39 cellular contexts compared by ENCODE assay signal in genomic region chr6:84043555-84043954, GRCh38. TPM values are rescaled to one million over a fixed set of nuclear protein-coding genes. Genes with fewer than 3 reads are reported as not detected.
"Had no signal": no experiment of that assay in that cellular context is flagged by ENCODE, and none has a peak within 500 bp of the region (broad histone marks: within the 10 kb centered on the region; RNA-seq: fewer than 3 reads in every experiment).

No MANE protein-coding gene starts in this region.

- DNase-seq: activated B cell treated with CpG ODN at 0.5 μM for 24 hours; activated CD4-positive, alpha-beta memory T cell treated with anti-CD3 and anti-CD28 coated beads for 36 hours; activated CD4-positive, alpha-beta T cell treated with anti-CD3 and anti-CD28 coated beads for 4 hours; activated CD4-positive, alpha-beta T cell treated with anti-CD3 and anti-CD28 coated beads, Interleukin-2, amount 10 ng/mL, durations not matched to agents 24 days and 14 days; activated CD4-positive, alpha-beta T cell treated with anti-CD3 and anti-CD28 coated beads, Interleukin-2, amount 50 U/mL, for 1 hour; activated CD4-positive, alpha-beta T cell treated with anti-CD3 and anti-CD28 coated beads, Interleukin-2, amount 50 U/mL, for 4 hours; activated CD4-positive, CD25-positive, alpha-beta regulatory T cell treated with anti-CD3 and anti-CD28 coated beads, Interleukin-2, amount 50 U/mL, for 72 hours; activated CD8-positive, alpha-beta memory T cell treated with anti-CD3 and anti-CD28 coated beads, Interleukin-2, amount 50 U/mL, for 4 hours; activated CD8-positive, alpha-beta T cell treated with anti-CD3 and anti-CD28 coated beads for 36 hours; activated effector memory CD4-positive, alpha-beta T cell treated with anti-CD3 and anti-CD28 coated beads, Interleukin-2, amount 50 U/mL, for 16 hours; activated gamma-delta T cell treated with Interleukin-2 at 50 U/mL for 16 hours; activated naive CD4-positive, alpha-beta T cell treated with anti-CD3 and anti-CD28 coated beads, Interleukin-2, amount 10 ng/mL, durations not matched to agents 7 days and 5 days; activated naive CD4-positive, alpha-beta T cell treated with Interleukin-2 at 50 U/mL for 16 hours; activated naive CD8-positive, alpha-beta T cell treated with anti-CD3 and anti-CD28 coated beads, Interleukin-2, amount 10 ng/mL, durations not matched to agents 7 days and 5 days; activated naive CD8-positive, alpha-beta T cell treated with anti-CD3 and anti-CD28 coated beads, Interleukin-2, amount 50 U/mL, for 24 hours; activated T-cell treated with anti-CD3 and anti-CD28 coated beads for 4 hours; activated T-cell treated with anti-CD3 and anti-CD28 coated beads, Interleukin-2, amount 50 U/mL, for 1 hour; activated T-cell treated with anti-CD3 and anti-CD28 coated beads, Interleukin-2, amount 50 U/mL, for 4 hours; activated T-cell treated with anti-CD3 and anti-CD28 coated beads, Interleukin-2, amount 50 U/mL, for 72 hours; amygdala; anterior cingulate cortex; body of pancreas; brain microvascular endothelial cell; central memory CD4-positive, alpha-beta T cell; SW 1271; T-helper 1 cell; T-helper 2 cell; T-helper 9 cell had no signal

- H3K36me3 Mint-ChIP-seq: activated CD4-positive, alpha-beta memory T cell treated with anti-CD3 and anti-CD28 coated beads for 36 hours; activated naive CD4-positive, alpha-beta T cell treated with anti-CD3 and anti-CD28 coated beads, Interleukin-2, amount 10 ng/mL, durations not matched to agents 7 days and 5 days; activated naive CD4-positive, alpha-beta T cell treated with anti-CD3 and anti-CD28 coated beads, Interleukin-2, amount 50 U/mL, for 24 hours; activated naive CD8-positive, alpha-beta T cell; activated naive CD8-positive, alpha-beta T cell treated with anti-CD3 and anti-CD28 coated beads, Interleukin-2, amount 10 ng/mL, durations not matched to agents 7 days and 5 days had no signal

- H3K36me3 ChIP-seq: brain microvascular endothelial cell, breast epithelium had no signal

- H3K4me3 Mint-ChIP-seq: activated B cell treated with CpG ODN at 0.5 μM for 24 hours; activated CD4-positive, alpha-beta memory T cell treated with anti-CD3 and anti-CD28 coated beads for 36 hours; activated CD4-positive, alpha-beta T cell treated with anti-CD3 and anti-CD28 coated beads, Interleukin-2, amount 10 ng/mL, durations not matched to agents 24 days and 14 days; activated CD8-positive, alpha-beta T cell treated with anti-CD3 and anti-CD28 coated beads for 36 hours; activated naive CD4-positive, alpha-beta T cell treated with anti-CD3 and anti-CD28 coated beads, Interleukin-2, amount 10 ng/mL, durations not matched to agents 7 days and 5 days; activated naive CD4-positive, alpha-beta T cell treated with anti-CD3 and anti-CD28 coated beads, Interleukin-2, amount 50 U/mL, for 24 hours; activated naive CD8-positive, alpha-beta T cell; activated naive CD8-positive, alpha-beta T cell treated with anti-CD3 and anti-CD28 coated beads, Interleukin-2, amount 10 ng/mL, durations not matched to agents 7 days and 5 days; activated naive CD8-positive, alpha-beta T cell treated with anti-CD3 and anti-CD28 coated beads, Interleukin-2, amount 50 U/mL, for 24 hours; activated T-cell treated with anti-CD3 and anti-CD28 coated beads, Interleukin-2, amount 50 U/mL, for 4 hours; activated T-cell treated with anti-CD3 and anti-CD28 coated beads, Interleukin-2, amount 50 U/mL, for 72 hours; activated T-helper 1 cell treated with anti-CD3 and anti-CD28 coated beads, Interleukin-12 subunit alpha, Interleukin-12 subunit beta, Interleukin-2, Interleukin-4 antibody, amounts not matched to agents 30 ng/mL and 10 ng/mL and 1 ng/mL, durations not matched to agents 14 hours and 24 hours and 36 hours; activated T-helper 17 cell treated with anti-CD3 and anti-CD28 coated beads, Interleukin-2, amount 50 U/mL, for 72 hours; T-helper 1 cell treated with Interleukin-12 subunit alpha and Interleukin-12 subunit beta and Interleukin-4 antibody, amounts not matched to agents 30 μg/mL and 1 μg/mL, for 36 hours; T-helper 2 cell treated with Interferon-gamma antibody and Interleukin-4, amounts not matched to agents 5 μg/mL and 100 μg/mL, for 36 hours had no signal

- H3K27ac Mint-ChIP-seq: activated B cell treated with CpG ODN at 0.5 μM for 24 hours; activated CD4-positive, alpha-beta memory T cell treated with anti-CD3 and anti-CD28 coated beads for 36 hours; activated CD4-positive, alpha-beta T cell treated with anti-CD3 and anti-CD28 coated beads, Interleukin-2, amount 10 ng/mL, durations not matched to agents 24 days and 14 days; activated CD8-positive, alpha-beta T cell treated with anti-CD3 and anti-CD28 coated beads for 36 hours; activated naive CD4-positive, alpha-beta T cell treated with anti-CD3 and anti-CD28 coated beads, Interleukin-2, amount 10 ng/mL, durations not matched to agents 7 days and 5 days; activated naive CD4-positive, alpha-beta T cell treated with anti-CD3 and anti-CD28 coated beads, Interleukin-2, amount 50 U/mL, for 24 hours; activated naive CD8-positive, alpha-beta T cell; activated naive CD8-positive, alpha-beta T cell treated with anti-CD3 and anti-CD28 coated beads, Interleukin-2, amount 10 ng/mL, durations not matched to agents 7 days and 5 days; activated naive CD8-positive, alpha-beta T cell treated with anti-CD3 and anti-CD28 coated beads, Interleukin-2, amount 50 U/mL, for 24 hours; activated T-cell treated with anti-CD3 and anti-CD28 coated beads, Interleukin-2, amount 50 U/mL, for 72 hours; activated T-helper 1 cell treated with anti-CD3 and anti-CD28 coated beads, Interleukin-12 subunit alpha, Interleukin-12 subunit beta, Interleukin-2, Interleukin-4 antibody, amounts not matched to agents 30 ng/mL and 10 ng/mL and 1 ng/mL, durations not matched to agents 14 hours and 24 hours and 36 hours; activated T-helper 17 cell treated with anti-CD3 and anti-CD28 coated beads, Interleukin-2, amount 50 U/mL, for 72 hours; T-helper 1 cell treated with Interleukin-12 subunit alpha and Interleukin-12 subunit beta and Interleukin-4 antibody, amounts not matched to agents 30 μg/mL and 1 μg/mL, for 36 hours; T-helper 2 cell treated with Interferon-gamma antibody and Interleukin-4, amounts not matched to agents 5 μg/mL and 100 μg/mL, for 36 hours had no signal

- H3K9me3 Mint-ChIP-seq: activated B cell treated with CpG ODN at 0.5 μM for 24 hours; activated CD4-positive, alpha-beta memory T cell treated with anti-CD3 and anti-CD28 coated beads for 36 hours; activated CD4-positive, alpha-beta T cell treated with anti-CD3 and anti-CD28 coated beads, Interleukin-2, amount 10 ng/mL, durations not matched to agents 24 days and 14 days; activated CD8-positive, alpha-beta T cell treated with anti-CD3 and anti-CD28 coated beads for 36 hours; activated naive CD4-positive, alpha-beta T cell treated with anti-CD3 and anti-CD28 coated beads, Interleukin-2, amount 10 ng/mL, durations not matched to agents 7 days and 5 days; activated naive CD4-positive, alpha-beta T cell treated with anti-CD3 and anti-CD28 coated beads, Interleukin-2, amount 50 U/mL, for 24 hours; activated naive CD8-positive, alpha-beta T cell treated with anti-CD3 and anti-CD28 coated beads, Interleukin-2, amount 10 ng/mL, durations not matched to agents 7 days and 5 days; activated naive CD8-positive, alpha-beta T cell treated with anti-CD3 and anti-CD28 coated beads, Interleukin-2, amount 50 U/mL, for 24 hours; activated T-cell treated with anti-CD3 and anti-CD28 coated beads, Interleukin-2, amount 50 U/mL, for 4 hours; activated T-cell treated with anti-CD3 and anti-CD28 coated beads, Interleukin-2, amount 50 U/mL, for 72 hours; activated T-helper 1 cell treated with anti-CD3 and anti-CD28 coated beads, Interleukin-12 subunit alpha, Interleukin-12 subunit beta, Interleukin-2, Interleukin-4 antibody, amounts not matched to agents 30 ng/mL and 10 ng/mL and 1 ng/mL, durations not matched to agents 14 hours and 24 hours and 36 hours; activated T-helper 17 cell treated with anti-CD3 and anti-CD28 coated beads, Interleukin-2, amount 50 U/mL, for 72 hours; T-helper 2 cell treated with Interferon-gamma antibody and Interleukin-4, amounts not matched to agents 5 μg/mL and 100 μg/mL, for 36 hours had no signal

- ATAC-seq: activated CD8-positive, alpha-beta T cell treated with anti-CD3 and anti-CD28 coated beads for 36 hours; activated naive CD8-positive, alpha-beta T cell treated with anti-CD3 and anti-CD28 coated beads, Interleukin-2, amount 50 U/mL, for 24 hours; activated T-cell treated with anti-CD3 and anti-CD28 coated beads, Interleukin-2, amount 50 U/mL, for 4 hours; activated T-cell treated with anti-CD3 and anti-CD28 coated beads, Interleukin-2, amount 50 U/mL, for 72 hours; activated T-helper 17 cell treated with anti-CD3 and anti-CD28 coated beads, Interleukin-2, amount 50 U/mL, for 72 hours; body of pancreas had no signal

- H3K4me1 Mint-ChIP-seq: activated B cell treated with CpG ODN at 0.5 μM for 24 hours; activated CD4-positive, alpha-beta T cell treated with anti-CD3 and anti-CD28 coated beads, Interleukin-2, amount 10 ng/mL, durations not matched to agents 24 days and 14 days; activated naive CD4-positive, alpha-beta T cell treated with anti-CD3 and anti-CD28 coated beads, Interleukin-2, amount 10 ng/mL, durations not matched to agents 7 days and 5 days; activated naive CD4-positive, alpha-beta T cell treated with anti-CD3 and anti-CD28 coated beads, Interleukin-2, amount 50 U/mL, for 24 hours; activated naive CD8-positive, alpha-beta T cell treated with anti-CD3 and anti-CD28 coated beads, Interleukin-2, amount 10 ng/mL, durations not matched to agents 7 days and 5 days; activated naive CD8-positive, alpha-beta T cell treated with anti-CD3 and anti-CD28 coated beads, Interleukin-2, amount 50 U/mL, for 24 hours; activated T-helper 17 cell treated with anti-CD3 and anti-CD28 coated beads, Interleukin-2, amount 50 U/mL, for 72 hours had no signal

- H3K4me3 ChIP-seq: body of pancreas, breast epithelium had no signal

- FAIRE-seq: astrocyte, TTC549 had no signal

- H3K4me1 ChIP-seq: body of pancreas, breast epithelium had no signal

- H3K27ac ChIP-seq: body of pancreas, brain microvascular endothelial cell, breast epithelium, VCaP had no signal

- H3K27me3 Mint-ChIP-seq: activated CD4-positive, alpha-beta T cell treated with anti-CD3 and anti-CD28 coated beads, Interleukin-2, amount 10 ng/mL, durations not matched to agents 24 days and 14 days; activated naive CD4-positive, alpha-beta T cell treated with anti-CD3 and anti-CD28 coated beads, Interleukin-2, amount 10 ng/mL, durations not matched to agents 7 days and 5 days; activated naive CD8-positive, alpha-beta T cell treated with anti-CD3 and anti-CD28 coated beads, Interleukin-2, amount 10 ng/mL, durations not matched to agents 7 days and 5 days had no signal

- H3K9me3 ChIP-seq: body of pancreas, breast epithelium had no signal

- H3K27me3 ChIP-seq: body of pancreas, brain microvascular endothelial cell, breast epithelium had no signal

RNA-seq across cellular contexts. Expression of gene MRAP2, which starts 10.0 kb away (rescaled TPM):
- total RNA-seq: activated B cell treated with CpG ODN at 0.5 μM for 24 hours; activated CD4-positive, alpha-beta memory T cell treated with anti-CD3 and anti-CD28 coated beads for 36 hours; activated CD4-positive, alpha-beta T cell treated with anti-CD3 and anti-CD28 coated beads, Interleukin-2, amount 10 ng/mL, durations not matched to agents 24 days and 14 days; activated CD8-positive, alpha-beta memory T cell treated with anti-CD3 and anti-CD28 coated beads for 36 hours; activated CD8-positive, alpha-beta T cell treated with anti-CD3 and anti-CD28 coated beads for 36 hours; activated naive CD8-positive, alpha-beta T cell treated with anti-CD3 and anti-CD28 coated beads, Interleukin-2, amount 10 ng/mL, durations not matched to agents 7 days and 5 days; activated T-cell treated with anti-CD3 and anti-CD28 coated beads, Interleukin-2, amount 50 U/mL, for 4 hours; activated T-cell treated with anti-CD3 and anti-CD28 coated beads, Interleukin-2, amount 50 U/mL, for 72 hours; activated T-helper 1 cell treated with anti-CD3 and anti-CD28 coated beads, Interleukin-12 subunit alpha, Interleukin-12 subunit beta, Interleukin-2, Interleukin-4 antibody, amounts not matched to agents 30 ng/mL and 10 ng/mL and 1 ng/mL, durations not matched to agents 14 hours and 24 hours and 36 hours had no signal
